In the genomic region with DNA sequence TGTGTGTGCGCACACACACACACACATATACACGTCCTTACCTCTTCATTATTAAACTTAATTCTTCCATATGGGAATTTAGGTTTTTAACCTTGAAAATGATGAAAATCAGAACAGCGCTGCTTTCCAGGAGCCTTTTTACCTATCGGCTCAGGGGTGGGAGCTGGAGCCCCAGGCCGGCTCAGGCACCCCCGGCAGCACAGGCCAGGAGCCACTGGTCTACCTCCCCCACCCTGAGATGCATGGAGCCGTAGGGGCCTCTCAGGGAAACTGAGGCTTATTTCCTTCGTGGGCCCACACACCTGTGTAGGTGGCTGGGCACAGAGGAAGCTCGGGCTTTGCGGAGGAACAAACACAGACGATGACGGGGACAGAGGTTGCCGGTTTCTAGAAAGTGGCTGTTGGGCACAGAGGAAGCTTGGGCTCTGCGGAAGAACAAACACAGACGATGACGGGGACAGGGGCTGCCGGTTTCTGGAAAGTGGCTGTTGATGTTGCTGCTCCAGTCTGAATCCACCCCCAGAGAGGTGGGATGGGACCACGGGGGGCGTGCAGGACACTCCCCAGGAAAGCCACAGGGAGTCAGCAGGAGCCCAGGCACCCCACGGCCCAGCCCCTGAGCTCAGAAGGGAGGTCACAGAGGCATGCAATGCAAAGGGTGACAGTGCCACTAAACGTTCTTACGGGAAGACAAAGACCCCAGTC, we compare ENCODE assay signal across 23 cellular contexts.
DNase-seq lines count a peak whose midpoint lies in the region; ATAC-seq and TF ChIP-seq lines count a peak whose summit lies in the region.
"Had no signal": no experiment of that assay in that cellular context is flagged by ENCODE, and none has a peak within 500 bp of the region (broad histone marks: within the 10 kb centered on the region; RNA-seq: fewer than 3 reads in every experiment).

No MANE protein-coding gene starts in this region.

- TF ChIP-seq EP300 in sigmoid colon (IDR thresholded peaks at IDR 0.05), result no peak

- no peaks in the 10 kb centered on the region for H3K9me3 Mint-ChIP-seq in activated CD4-positive, alpha-beta memory T cell treated with anti-CD3 and anti-CD28 coated beads, Interleukin-2, amount 10 ng/mL, durations not matched to agents 7 days and 5 days
- H3K9me3 Mint-ChIP-seq in activated CD4-positive, alpha-beta memory T cell treated with anti-CD3 and anti-CD28 coated beads for 36 hours, result no peaks in the 10 kb centered on the region
- H3K9me3 Mint-ChIP-seq in endodermal cell, result no peaks in the 10 kb centered on the region
- H3K9me3 Mint-ChIP-seq: activated CD4-positive, alpha-beta T cell treated with anti-CD3 and anti-CD28 coated beads, Interleukin-2, amount 10 ng/mL, durations not matched to agents 24 days and 14 days; central memory CD8-positive, alpha-beta T cell; GM23338 had no signal

- H3K27me3 ChIP-seq in RWPE2 (ENCODE audit: insufficient read depth, poor library complexity, severe bottlenecking) (peaks cover 8% of the 10 kb centered on the region), endodermal cell (ENCODE audit: control insufficient read depth, insufficient read depth, low read length, poor library complexity, severe bottlenecking) (peaks cover 22% of the 10 kb centered on the region), sigmoid colon (peaks cover 0 to 48% (median 20%) of the 10 kb centered on the region in 3 donors)

- ATAC-seq in RWPE2 (ENCODE audit: low read depth) (no peak), GM18505 (IDR thresholded peaks at IDR 0.05; ENCODE audit: unreplicated experiment) (no peak), HG02798 (IDR thresholded peaks at IDR 0.05; ENCODE audit: poor library complexity, unreplicated experiment) (no peak)
- ATAC-seq: GM23338, left ventricle myocardium superior had no signal

- no peak for TF ChIP-seq CTCF in RWPE2 (IDR thresholded peaks at IDR 0.05; ENCODE audit: poor library complexity, severe bottlenecking)
- TF ChIP-seq CTCF in endodermal cell (conservative IDR thresholded peaks at IDR 0.05), result no peak
- TF ChIP-seq CTCF in sigmoid colon (IDR thresholded peaks at IDR 0.05), result no peak

- intact Hi-C loops in activated CD4-positive, alpha-beta memory T cell treated with anti-CD3 and anti-CD28 coated beads for 36 hours (cut with micrococcal nuclease), result no loop called here
- intact Hi-C loops in sigmoid colon (cut with DNase I), result no loop called here

- no peak overlapping the region for H3K4me3 Mint-ChIP-seq in activated CD4-positive, alpha-beta memory T cell treated with anti-CD3 and anti-CD28 coated beads, Interleukin-2, amount 10 ng/mL, durations not matched to agents 7 days and 5 days
- no peak overlapping the region for H3K4me3 Mint-ChIP-seq in activated CD4-positive, alpha-beta memory T cell treated with anti-CD3 and anti-CD28 coated beads for 36 hours
- no peak overlapping the region for H3K4me3 Mint-ChIP-seq in endodermal cell
- H3K4me3 Mint-ChIP-seq: activated CD4-positive, alpha-beta T cell treated with anti-CD3 and anti-CD28 coated beads, Interleukin-2, amount 10 ng/mL, durations not matched to agents 24 days and 14 days; central memory CD8-positive, alpha-beta T cell; GM23338; neural crest cell had no signal

- H3K9me3 ChIP-seq in RWPE2 (ENCODE audit: severe bottlenecking) (no peaks in the 10 kb centered on the region), endodermal cell (ENCODE audit: control insufficient read depth, low read length) (no peaks in the 10 kb centered on the region), sigmoid colon (no peaks in the 10 kb centered on the region)
- H3K9me3 ChIP-seq: prostate gland, suprapubic skin had no signal

- POLR2A ChIA-PET in activated CD4-positive, alpha-beta memory T cell treated with anti-CD3 and anti-CD28 coated beads, Interleukin-2, amount 10 ng/mL, durations not matched to agents 7 days and 5 days (lab: Charles Lee), result no interaction called here
- POLR2A ChIA-PET in activated CD4-positive, alpha-beta memory T cell treated with anti-CD3 and anti-CD28 coated beads for 36 hours (lab: Charles Lee), result no interaction called here

- peaks cover 28% of the 10 kb centered on the region for H3K27me3 Mint-ChIP-seq in activated CD4-positive, alpha-beta memory T cell treated with anti-CD3 and anti-CD28 coated beads, Interleukin-2, amount 10 ng/mL, durations not matched to agents 7 days and 5 days
- peaks cover 14% of the 10 kb centered on the region for H3K27me3 Mint-ChIP-seq in activated CD4-positive, alpha-beta memory T cell treated with anti-CD3 and anti-CD28 coated beads for 36 hours
- H3K27me3 Mint-ChIP-seq in endodermal cell (ENCODE audit: insufficient read depth), result peaks cover 21% of the 10 kb centered on the region

- no peaks in the 10 kb centered on the region for H3K36me3 Mint-ChIP-seq in activated CD4-positive, alpha-beta memory T cell treated with anti-CD3 and anti-CD28 coated beads, Interleukin-2, amount 10 ng/mL, durations not matched to agents 7 days and 5 days (ENCODE audit: low read depth)
- H3K36me3 Mint-ChIP-seq in activated CD4-positive, alpha-beta memory T cell treated with anti-CD3 and anti-CD28 coated beads for 36 hours, result no peaks in the 10 kb centered on the region
- H3K36me3 Mint-ChIP-seq in endodermal cell (ENCODE audit: low read depth), result no peaks in the 10 kb centered on the region

- H3K9ac ChIP-seq in endodermal cell (ENCODE audit: extremely low read depth, low read length, poor library complexity, severe bottlenecking), result no peak overlapping the region

- 77 to 81% methylated on average over 20 to 22 of the region's 22 CpGs for WGBS in endodermal cell (ENCODE audit: insufficient coverage in 1 of 2, insufficient read length in 1 of 2), 2 experiments
- 49 to 52% methylated on average over 22 of the region's 22 CpGs for WGBS in sigmoid colon, 2 donors

- H3K27ac ChIP-seq in RWPE2 (ENCODE audit: poor library complexity, severe bottlenecking), result no peak overlapping the region
- H3K27ac ChIP-seq in endodermal cell (ENCODE audit: low read depth, low read length), result no peak overlapping the region
- H3K27ac ChIP-seq in sigmoid colon, result no peak overlapping the region
- H3K27ac ChIP-seq: dorsolateral prefrontal cortex, prostate gland, suprapubic skin had no signal

- TF ChIP-seq POLR2A in sigmoid colon (IDR thresholded peaks at IDR 0.05) (no peak), GM18505 (IDR thresholded peaks at IDR 0.05; ENCODE audit: borderline replicate concordance, extremely low read depth, insufficient read depth, insufficient read length) (no peak)

- H3K4me1 Mint-ChIP-seq in activated CD4-positive, alpha-beta memory T cell treated with anti-CD3 and anti-CD28 coated beads, Interleukin-2, amount 10 ng/mL, durations not matched to agents 7 days and 5 days, result no peaks in the 10 kb centered on the region
- H3K4me1 Mint-ChIP-seq in activated CD4-positive, alpha-beta memory T cell treated with anti-CD3 and anti-CD28 coated beads for 36 hours (ENCODE audit: low read depth), result no peaks in the 10 kb centered on the region
- no peaks in the 10 kb centered on the region for H3K4me1 Mint-ChIP-seq in endodermal cell
- H3K4me1 Mint-ChIP-seq: activated CD4-positive, alpha-beta T cell treated with anti-CD3 and anti-CD28 coated beads, Interleukin-2, amount 10 ng/mL, durations not matched to agents 24 days and 14 days; GM23338 had no signal

- peak; percentile 9 for DNase-seq in activated CD4-positive, alpha-beta memory T cell treated with anti-CD3 and anti-CD28 coated beads, Interleukin-2, amount 10 ng/mL, durations not matched to agents 7 days and 5 days
- DNase-seq in activated CD4-positive, alpha-beta memory T cell treated with anti-CD3 and anti-CD28 coated beads for 36 hours, result no peak
- DNase-seq in RWPE2 (ENCODE audit: low spot score) (peak; percentile 53), endodermal cell (peak; percentile 31), sigmoid colon (peak; percentile 35), NCI-H1694 (lab: John Stamatoyannopoulos, UW) (no peak)
- DNase-seq: 8988T; activated CD4-positive, alpha-beta T cell treated with anti-CD3 and anti-CD28 coated beads, Interleukin-2, amount 10 ng/mL, durations not matched to agents 24 days and 14 days; activated naive CD4-positive, alpha-beta T cell treated with anti-CD3 and anti-CD28 coated beads, Interleukin-2, amount 50 U/mL, for 16 hours; left ventricle myocardium superior; NCI-H1092 treated with DMSO at 0.1 percent for 48 hours; NCI-H2029 treated with DMSO at 0.1 percent for 48 hours; NCI-H446; OCI-M1; SHP77 had no signal

- H3K4me1 ChIP-seq in RWPE2 (ENCODE audit: insufficient read depth, poor library complexity, severe bottlenecking) (no peaks in the 10 kb centered on the region), endodermal cell (ENCODE audit: control insufficient read depth, insufficient read depth, low read length) (no peaks in the 10 kb centered on the region), sigmoid colon (no peaks in the 10 kb centered on the region)
- H3K4me1 ChIP-seq: prostate gland, suprapubic skin had no signal

- H3K36me3 ChIP-seq in RWPE2 (ENCODE audit: low read depth), result no peaks in the 10 kb centered on the region
- H3K36me3 ChIP-seq in endodermal cell (ENCODE audit: control insufficient read depth, insufficient read depth, low read length), result no peaks in the 10 kb centered on the region
- H3K36me3 ChIP-seq in sigmoid colon, result no peaks in the 10 kb centered on the region
- H3K36me3 ChIP-seq: prostate gland, suprapubic skin had no signal

- CTCF ChIA-PET in activated CD4-positive, alpha-beta memory T cell treated with anti-CD3 and anti-CD28 coated beads, Interleukin-2, amount 10 ng/mL, durations not matched to agents 7 days and 5 days (lab: Charles Lee), result no interaction called here
- CTCF ChIA-PET in activated CD4-positive, alpha-beta memory T cell treated with anti-CD3 and anti-CD28 coated beads for 36 hours (lab: Charles Lee), result no interaction called here

- no peak overlapping the region for H3K27ac Mint-ChIP-seq in activated CD4-positive, alpha-beta memory T cell treated with anti-CD3 and anti-CD28 coated beads, Interleukin-2, amount 10 ng/mL, durations not matched to agents 7 days and 5 days
- no peak overlapping the region for H3K27ac Mint-ChIP-seq in activated CD4-positive, alpha-beta memory T cell treated with anti-CD3 and anti-CD28 coated beads for 36 hours
- H3K27ac Mint-ChIP-seq in endodermal cell, result no peak overlapping the region
- H3K27ac Mint-ChIP-seq: activated CD4-positive, alpha-beta T cell treated with anti-CD3 and anti-CD28 coated beads, Interleukin-2, amount 10 ng/mL, durations not matched to agents 24 days and 14 days; GM23338 had no signal

- H3K4me3 ChIP-seq in RWPE2 (ENCODE audit: severe bottlenecking) (no peak overlapping the region), endodermal cell (ENCODE audit: low read length) (no peak overlapping the region), sigmoid colon (no peak overlapping the region)
- H3K4me3 ChIP-seq: dorsolateral prefrontal cortex, GM23338, prostate gland, suprapubic skin had no signal

Comparison
In these comparisons a context has a peak if more than half of its experiments do, and no peak if none do; other contexts are left out.
1. DNase-seq: peak in activated CD4-positive, alpha-beta memory T cell treated with anti-CD3 and anti-CD28 coated beads, Interleukin-2, amount 10 ng/mL, durations not matched to agents 7 days and 5 days (single experiment), RWPE2 (single experiment), endodermal cell (single experiment) and sigmoid colon (single experiment); none in activated CD4-positive, alpha-beta memory T cell treated with anti-CD3 and anti-CD28 coated beads for 36 hours (single experiment) and NCI-H1694 (single experiment).